In the genomic region with DNA sequence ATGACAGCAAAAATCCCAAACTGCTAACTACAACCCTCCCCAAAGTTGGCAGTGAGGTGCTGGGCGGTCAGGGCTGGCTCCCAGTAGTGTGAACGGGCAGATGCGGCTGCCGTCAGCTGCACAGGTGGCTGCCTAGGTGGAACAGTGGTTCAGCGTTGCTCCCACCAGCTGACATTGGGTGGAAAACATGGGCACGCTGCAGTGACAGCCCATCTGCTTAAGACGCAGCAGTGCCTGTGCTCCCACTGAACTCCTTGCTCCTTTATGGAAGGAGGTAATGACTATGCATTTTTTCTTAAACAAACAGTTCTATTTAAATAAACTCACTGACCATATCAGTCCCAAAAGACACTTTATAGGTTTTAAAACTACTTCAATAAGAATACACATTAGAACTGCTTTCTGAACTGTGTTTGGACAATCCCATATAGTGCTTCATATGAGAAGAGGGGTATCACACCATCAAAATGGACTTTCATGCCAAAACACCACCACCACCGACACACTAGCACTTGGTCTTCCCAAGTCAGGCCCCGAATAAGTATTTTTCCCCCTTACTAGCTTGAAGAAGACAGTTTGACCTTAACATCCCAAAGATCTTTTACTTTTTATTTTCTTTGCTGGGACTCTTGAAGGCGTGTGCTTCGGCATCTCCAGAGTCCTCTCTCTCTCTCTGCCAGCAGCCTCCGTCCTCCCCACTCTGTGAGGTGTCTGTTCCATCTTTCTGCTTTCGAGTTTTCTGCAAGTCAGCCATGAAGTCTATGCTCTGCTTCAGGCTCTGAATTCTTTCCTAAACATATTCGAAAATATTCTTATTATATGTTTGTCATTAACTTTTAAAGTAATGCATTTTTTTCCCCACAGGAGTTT, we compare ENCODE assay signal across 12 cellular contexts. TPM values are rescaled to one million over a fixed set of nuclear protein-coding genes. Genes with fewer than 3 reads are reported as not detected.
DNase-seq lines count a peak whose midpoint lies in the region; ATAC-seq and TF ChIP-seq lines count a peak whose summit lies in the region.
"Had no signal": no experiment of that assay in that cellular context is flagged by ENCODE, and none has a peak within 500 bp of the region (broad histone marks: within the 10 kb centered on the region; RNA-seq: fewer than 3 reads in every experiment).

No MANE protein-coding gene starts in this region.

- no peak overlapping the region for H2BK5ac ChIP-seq in neuronal stem cell (ENCODE audit: low read length)

- 0 out of 2 replicates have a peak, but pooled peaks cover 5% of the 10 kb centered on the region for H3K4me1 ChIP-seq in MM.1S (ENCODE audit: low read length)
- no peaks in the 10 kb centered on the region for H3K4me1 ChIP-seq in neuronal stem cell (ENCODE audit: control insufficient read depth in 2 of 2, insufficient read depth in 1 of 2, low read depth in 1 of 2, low read length in 2 of 2)
- H3K4me1 ChIP-seq in uterus: peaks cover 0 to 2% of the 10 kb centered on the region in 2 donors
- H3K4me1 ChIP-seq in Karpas-422 (ENCODE audit: low read length): no peaks in the 10 kb centered on the region
- H3K4me1 ChIP-seq: foreskin keratinocyte, SJCRH30 had no signal

- TF ChIP-seq CTCF in CD4-positive, alpha-beta T cell (IDR thresholded peaks at IDR 0.05): no peak
- TF ChIP-seq CTCF in MM.1S (IDR thresholded peaks at IDR 0.05; ENCODE audit: low read length) (no peak), chondrocyte (IDR thresholded peaks at IDR 0.05) (no peak), uterus (IDR thresholded peaks at IDR 0.05) (no peak)

- no peak overlapping the region for H3K9ac ChIP-seq in MM.1S (ENCODE audit: low read length)
- H3K9ac ChIP-seq in neuronal stem cell (ENCODE audit: low read depth, low read length, poor library complexity): no peak overlapping the region
- H3K9ac ChIP-seq in Karpas-422 (ENCODE audit: low read length): no peak overlapping the region

- H2AFZ ChIP-seq in MM.1S (ENCODE audit: low read length) (no peak overlapping the region), neuronal stem cell (ENCODE audit: low read length) (no peak overlapping the region), Karpas-422 (ENCODE audit: low read length) (no peak overlapping the region)

- POLR2A ChIA-PET in CD4-positive, alpha-beta T cell (lab: Charles Lee): interaction anchor here (1.0 to 1.6 kb wide), 2 partner anchors 27 to 60 kb away, joined by 3 to 4 read pairs; no protein-coding TSS in a partner anchor

- H2AK5ac ChIP-seq in neuronal stem cell (ENCODE audit: low read depth, low read length): no peak overlapping the region

- H3K4me2 ChIP-seq in MM.1S (ENCODE audit: low read depth, low read length) (no peak overlapping the region), neuronal stem cell (ENCODE audit: insufficient read depth, low read length, poor library complexity, severe bottlenecking) (no peak overlapping the region), Karpas-422 (ENCODE audit: low read depth, low read length, poor library complexity, severe bottlenecking) (no peak overlapping the region)

- no peak overlapping the region for H2BK15ac ChIP-seq in neuronal stem cell (ENCODE audit: low read length)

- H3K27me3 ChIP-seq in CD4-positive, alpha-beta T cell (ENCODE audit: control insufficient read depth, insufficient read depth, low read length): no peaks in the 10 kb centered on the region
- H3K27me3 ChIP-seq in MM.1S (replicated peaks; ENCODE audit: insufficient read depth, low read length): no peaks in the 10 kb centered on the region
- no peaks in the 10 kb centered on the region for H3K27me3 ChIP-seq in neuronal stem cell (ENCODE audit: control insufficient read depth in 3 of 3, insufficient read depth in 3 of 3, low read depth in 1 of 3, low read length in 3 of 3)
- H3K27me3 ChIP-seq in uterus: no peaks in the 10 kb centered on the region
- no peaks in the 10 kb centered on the region for H3K27me3 ChIP-seq in Karpas-422 (ENCODE audit: low read length)
- H3K27me3 ChIP-seq: foreskin keratinocyte, SJCRH30 had no signal

- no peak overlapping the region for H4K8ac ChIP-seq in neuronal stem cell (ENCODE audit: low read depth, low read length)

- ATAC-seq in CD4-positive, alpha-beta T cell (ENCODE audit: poor library complexity): no peak
- ATAC-seq in HG02798 (IDR thresholded peaks at IDR 0.05; ENCODE audit: poor library complexity, unreplicated experiment): no peak
- ATAC-seq: foreskin keratinocyte, psoas muscle had no signal

- H3K4me1 Mint-ChIP-seq in CD4-positive, alpha-beta T cell (ENCODE audit: low read depth): peaks cover 76% of the 10 kb centered on the region
- peaks cover 64% of the 10 kb centered on the region for H3K4me1 Mint-ChIP-seq in chondrocyte (ENCODE audit: low read depth)
- H3K4me1 Mint-ChIP-seq: brain had no signal

- H3K4me3 Mint-ChIP-seq in CD4-positive, alpha-beta T cell: no peak overlapping the region
- no peak overlapping the region for H3K4me3 Mint-ChIP-seq in chondrocyte (ENCODE audit: unreplicated experiment)
- H3K4me3 Mint-ChIP-seq: brain had no signal

- no peaks in the 10 kb centered on the region for H3K9me3 Mint-ChIP-seq in CD4-positive, alpha-beta T cell
- peaks cover 3% of the 10 kb centered on the region for H3K9me3 Mint-ChIP-seq in chondrocyte (ENCODE audit: low read depth)
- H3K9me3 Mint-ChIP-seq: brain had no signal

- H3K4ac ChIP-seq in neuronal stem cell (ENCODE audit: low read length): no peak overlapping the region

- H3K79me1 ChIP-seq in neuronal stem cell (ENCODE audit: low read depth, low read length): no peaks in the 10 kb centered on the region

- CTCF ChIA-PET in CD4-positive, alpha-beta T cell (lab: Charles Lee): interaction anchor here (1.0 kb wide), 1 partner anchor 21 kb away, joined by 3 read pairs; no protein-coding TSS in a partner anchor

- H3K79me2 ChIP-seq in MM.1S (ENCODE audit: low read length): peaks cover 14% of the 10 kb centered on the region; the same call in 1 of the 2 replicates
- H3K79me2 ChIP-seq in Karpas-422 (ENCODE audit: low read length): peaks cover 28% of the 10 kb centered on the region

- no peak overlapping the region for H2BK12ac ChIP-seq in neuronal stem cell (ENCODE audit: low read length)

- no peaks in the 10 kb centered on the region for H3K36me3 ChIP-seq in MM.1S (replicated peaks; ENCODE audit: insufficient read depth, low read length)
- peaks cover 22 to 95% of the 10 kb centered on the region in 2 donors for H3K36me3 ChIP-seq in neuronal stem cell (replicated peaks in 1 of 2; ENCODE audit: control insufficient read depth in 2 of 2, insufficient read depth in 2 of 2, low read length in 2 of 2)
- no peaks in the 10 kb centered on the region for H3K36me3 ChIP-seq in uterus
- peaks cover 29% of the 10 kb centered on the region for H3K36me3 ChIP-seq in Karpas-422 (ENCODE audit: insufficient read depth, low read length)

- H3K36me3 Mint-ChIP-seq in CD4-positive, alpha-beta T cell (ENCODE audit: low read depth): peaks cover 82% of the 10 kb centered on the region
- peaks cover 14% of the 10 kb centered on the region for H3K36me3 Mint-ChIP-seq in chondrocyte (ENCODE audit: low read depth)

- H3K14ac ChIP-seq in neuronal stem cell (ENCODE audit: low read length): peak overlapping the region; percentile 77

- H3K18ac ChIP-seq in neuronal stem cell (ENCODE audit: low read length): peak overlapping the region; percentile 7

- H4K20me1 ChIP-seq in MM.1S (ENCODE audit: insufficient read depth, low read length): no peaks in the 10 kb centered on the region
- H4K20me1 ChIP-seq in Karpas-422 (ENCODE audit: insufficient read depth, low read depth, low read length): no peaks in the 10 kb centered on the region

- TF ChIP-seq POLR2A in uterus (IDR thresholded peaks at IDR 0.05): no peak

- H3K9me2 ChIP-seq in MM.1S (replicated peaks; ENCODE audit: insufficient read depth, low read length): no peaks in the 10 kb centered on the region
- H3K9me2 ChIP-seq in Karpas-422 (replicated peaks; ENCODE audit: insufficient read depth, low read length): no peaks in the 10 kb centered on the region

- H3K23ac ChIP-seq in neuronal stem cell (ENCODE audit: low read depth, low read length, poor library complexity): peak overlapping the region; percentile 70

- H3K4me3 ChIP-seq in MM.1S (ENCODE audit: low read length) (no peak overlapping the region), neuronal stem cell (ENCODE audit: low read length in 2 of 2) (no peak overlapping the region), uterus (no peak overlapping the region), Karpas-422 (ENCODE audit: low read length) (no peak overlapping the region)
- H3K4me3 ChIP-seq: psoas muscle, SJCRH30 had no signal

- H3K27ac ChIP-seq in CD4-positive, alpha-beta T cell (ENCODE audit: low read depth, low read length): no peak overlapping the region
- H3K27ac ChIP-seq in MM.1S (ENCODE audit: low read length) (peak overlapping the region; percentile 88; the same call in 1 of the 2 replicates), neuronal stem cell (replicated peaks; ENCODE audit: low read length) (no peak overlapping the region), uterus (peak overlapping the region in 1 of 2 donors; percentile 30), Karpas-422 (ENCODE audit: low read length) (no peak overlapping the region)
- H3K27ac ChIP-seq: foreskin keratinocyte, psoas muscle, SJCRH30 had no signal

- H3K9me3 ChIP-seq in CD4-positive, alpha-beta T cell (ENCODE audit: control insufficient read depth, low read length): no peaks in the 10 kb centered on the region
- H3K9me3 ChIP-seq in MM.1S (replicated peaks; ENCODE audit: insufficient read depth, low read length): no peaks in the 10 kb centered on the region
- peaks cover 0 to 3% of the 10 kb centered on the region in 2 donors for H3K9me3 ChIP-seq in neuronal stem cell (replicated peaks in 1 of 2; ENCODE audit: control insufficient read depth in 2 of 2, insufficient read depth in 1 of 2, low read depth in 1 of 2, low read length in 2 of 2)
- H3K9me3 ChIP-seq in uterus: no peaks in the 10 kb centered on the region
- H3K9me3 ChIP-seq in Karpas-422 (ENCODE audit: low read length): no peaks in the 10 kb centered on the region
- H3K9me3 ChIP-seq: psoas muscle, SJCRH30 had no signal

- H3K27me3 Mint-ChIP-seq in CD4-positive, alpha-beta T cell: no peaks in the 10 kb centered on the region
- no peaks in the 10 kb centered on the region for H3K27me3 Mint-ChIP-seq in chondrocyte (ENCODE audit: low read depth)
- H3K27me3 Mint-ChIP-seq: brain had no signal

- DNase-seq in CD4-positive, alpha-beta T cell: no peak
- no peak for DNase-seq in MM.1S
- DNase-seq in chondrocyte (ENCODE audit: low spot score): no peak
- DNase-seq in neuronal stem cell (ENCODE audit: low spot score): no peak
- DNase-seq in DMS53 (lab: John Stamatoyannopoulos, UW): no peak
- no peak for DNase-seq in uterus
- no peak for DNase-seq in Karpas-422
- DNase-seq: foreskin keratinocyte, psoas muscle, SJCRH30 had no signal

- 0 out of 2 replicates have a peak, but pooled peaks cover 8% of the 10 kb centered on the region for H3F3A ChIP-seq in MM.1S (ENCODE audit: insufficient read depth, low read length)

- no peak overlapping the region for H2BK120ac ChIP-seq in neuronal stem cell (ENCODE audit: low read depth, low read length)

- no peak overlapping the region for H4K91ac ChIP-seq in neuronal stem cell (ENCODE audit: low read depth, low read length, poor library complexity)

- H3K27ac Mint-ChIP-seq in CD4-positive, alpha-beta T cell: peak overlapping the region; percentile 98
- peak overlapping the region; percentile 0 for H3K27ac Mint-ChIP-seq in chondrocyte (ENCODE audit: unreplicated experiment)

- intact Hi-C loops in CD4-positive, alpha-beta T cell (cut with DNase I, micrococcal nuclease): no loop called here
- intact Hi-C loops in uterus (cut with DNase I; ENCODE audit: low total_unique reads): no loop called here

- no CpG with 5 or more reads among the region's 14 CpGs for WGBS in neuronal stem cell (ENCODE audit: extremely low coverage in 2 of 2, insufficient read length in 2 of 2, insufficient replicate concordance in 1 of 2), 2 donors

RNA-seq across cellular contexts. Expression of a gene that starts 34.4 kb away (rescaled TPM):
- 100 to 1,000 TPM in 1 of 2 experiments, 10 to 100 TPM in 1; 95.4 to 103 TPM for total RNA-seq in CD4-positive, alpha-beta T cell
- total RNA-seq in chondrocyte: 47.6 to 59.4 TPM (median 52.7 TPM) in 3 replicates
- polyA plus RNA-seq in neuronal stem cell (2013, experiment 1 of 2): 185 TPM
- polyA plus RNA-seq in neuronal stem cell (2013, experiment 2 of 2): 195 TPM
- 10 to 100 TPM; 26.9 to 74.8 (median 40.3) TPM for total RNA-seq in uterus
- total RNA-seq in Karpas-422 (2014; rRNA removed; shearing (Covaris generic); ENCODE audit: low replicate concordance): 59.6 and 66.0 TPM in 2 replicates
